In the genomic region with DNA sequence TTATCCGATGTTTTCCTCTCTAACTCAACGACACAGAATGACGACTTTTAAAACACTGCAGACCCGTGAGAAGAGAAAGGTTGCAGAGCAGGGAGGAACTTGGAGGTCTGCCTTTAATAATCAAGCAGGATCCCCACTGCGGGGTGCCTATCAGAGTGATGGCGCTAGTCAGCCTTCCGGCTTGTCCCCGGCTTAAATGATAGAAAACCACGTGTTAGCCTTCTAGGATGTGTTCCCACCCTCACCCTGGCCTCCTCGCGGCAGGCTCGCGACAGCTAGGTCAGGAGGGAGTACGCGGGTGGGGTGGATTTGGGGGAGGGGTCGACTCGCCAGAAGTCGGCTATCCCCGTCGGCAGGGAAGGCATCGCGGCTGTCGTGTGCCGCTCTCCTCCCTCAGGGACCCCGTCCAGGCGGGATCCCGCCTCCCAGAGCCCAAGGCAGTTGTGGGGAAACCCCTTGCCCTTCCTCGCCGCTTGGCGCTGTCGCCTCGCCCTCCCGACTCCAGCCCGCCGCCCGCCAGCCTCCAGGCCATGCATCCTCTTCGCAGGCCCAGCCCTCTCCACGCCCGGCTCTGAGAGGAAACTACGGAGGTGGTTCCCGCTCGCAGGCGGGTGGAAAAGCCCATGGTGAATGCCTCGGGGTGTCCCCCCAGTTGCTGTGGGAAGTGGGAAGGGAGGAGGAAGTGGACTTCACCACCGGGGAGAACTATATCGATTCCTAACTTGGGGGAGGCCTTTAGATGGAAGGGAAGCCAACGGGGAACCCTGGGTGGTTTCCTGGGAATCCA, we compare ENCODE assay signal across 8 cellular contexts. TPM values are rescaled to one million over a fixed set of nuclear protein-coding genes. Genes with fewer than 3 reads are reported as not detected.
DNase-seq lines count a peak whose midpoint lies in the region; ATAC-seq lines count a peak whose summit lies in the region.

No MANE protein-coding gene starts in this region.

- no peaks in the 10 kb centered on the region for H3K27me3 ChIP-seq in NT2/D1 (ENCODE audit: insufficient read depth, insufficient read length)

- peaks cover 16% of the 10 kb centered on the region for H3K36me3 ChIP-seq in NT2/D1 (ENCODE audit: insufficient read depth, insufficient read length, low read length)

- peak overlapping the region; percentile 77 for H3K4me3 ChIP-seq in NT2/D1 (ENCODE audit: insufficient read length, low read depth)

- ATAC-seq in GM19468 (IDR thresholded peaks at IDR 0.05; ENCODE audit: extremely low read depth, unreplicated experiment) = peak; percentile 1

- no peaks in the 10 kb centered on the region for H3K4me1 ChIP-seq in NT2/D1 (ENCODE audit: insufficient read depth, insufficient read length)

- peak overlapping the region; percentile 93 for H3K9ac ChIP-seq in NT2/D1 (ENCODE audit: insufficient read length, low read depth)

- DNase-seq in CMK (ENCODE audit: low read depth) (peak; percentile 95), HT-29 (ENCODE audit: low spot score) (peak; percentile 74), NT2/D1 (ENCODE audit: low read depth, low spot score) (peak; percentile 68), activated T-cell treated with anti-CD3 and anti-CD28 coated beads for 1 hour (ENCODE audit: low read depth) (peak; percentile 40), epithelial cell of prostate (ENCODE audit: low read depth, low spot score) (no peak), mucosa of gallbladder (ENCODE audit: low spot score) (peak; percentile 61)
- DNase-seq in stimulated activated CD8-positive, alpha-beta memory T cell treated with anti-CD3 and anti-CD28 coated beads, Interleukin-4, amount 100 ng/mL, for 4 hours (ENCODE audit: low read depth in 2 of 2, low spot score in 1 of 2) = peak; percentile 42 to 49

- H3K9me3 ChIP-seq in NT2/D1 (ENCODE audit: insufficient read depth, low read length) = no peaks in the 10 kb centered on the region

- H3K27ac ChIP-seq in epithelial cell of prostate = peak overlapping the region; percentile 93

RNA-seq across cellular contexts. Expression of gene SMG7, which starts 1.1 kb away (rescaled TPM):
- 18.3 and 20.7 TPM in 2 replicates for total RNA-seq in HT-29 (2014; rRNA removed; shearing (Covaris generic))
- 70.0 TPM for total RNA-seq in mucosa of gallbladder

RNA-seq across cellular contexts. Expression of gene NMNAT2, which starts 53.0 kb away (rescaled TPM):
- total RNA-seq in HT-29 (2014; rRNA removed; shearing (Covaris generic)) = 0.23 TPM in 1 of 2 replicates, not detected in the other
- total RNA-seq in mucosa of gallbladder = 16.9 TPM

Comparison
In these comparisons a context has a peak if more than half of its experiments do, and no peak if none do; other contexts are left out.
1. RNA of gene NMNAT2, which starts 53.0 kb away (total RNA-seq): 16.9 TPM in mucosa of gallbladder (single experiment); 0.23 TPM in HT-29; every median in the first group is over 10 times any median in the second.